27 cellular contexts compared by ENCODE assay signal in the genomic region with DNA sequence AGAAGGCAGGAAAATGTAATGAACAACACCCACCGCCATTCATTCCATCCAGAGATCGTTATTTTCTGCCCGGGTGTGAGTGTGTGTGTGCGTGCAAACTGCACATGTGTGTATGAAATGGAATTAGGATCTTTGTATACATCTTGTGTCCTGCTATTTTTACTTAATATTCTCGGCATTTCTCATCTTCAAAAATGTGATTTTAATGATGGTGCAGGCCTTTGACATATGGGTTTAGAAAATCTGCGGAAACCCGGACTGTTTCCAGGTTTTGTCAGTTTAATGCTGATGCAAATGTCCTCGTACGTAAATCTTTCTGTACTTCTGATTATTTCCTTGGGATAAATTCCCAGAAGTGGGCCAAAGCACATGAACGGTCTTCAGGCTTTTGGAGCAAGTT.
DNase-seq lines count a peak whose midpoint lies in the region; ATAC-seq, FAIRE-seq and TF ChIP-seq lines count a peak whose summit lies in the region.
"Had no signal": no experiment of that assay in that cellular context is flagged by ENCODE, and none has a peak within 500 bp of the region (broad histone marks: within the 10 kb centered on the region; RNA-seq: fewer than 3 reads in every experiment).

No MANE protein-coding gene starts in this region.

- peaks cover 33% of the 10 kb centered on the region for H3K4me1 Mint-ChIP-seq in astrocyte (ENCODE audit: low read depth, unreplicated experiment)
- peaks cover 62 to 95% (median 88%) of the 10 kb centered on the region in 7 donors for H3K4me1 Mint-ChIP-seq in naive thymus-derived CD4-positive, alpha-beta T cell

- H3K36me3 Mint-ChIP-seq in astrocyte (ENCODE audit: low read depth, unreplicated experiment) = peaks cover 8% of the 10 kb centered on the region
- H3K36me3 Mint-ChIP-seq in naive thymus-derived CD4-positive, alpha-beta T cell = peaks cover 0 to 24% (median 0%) of the 10 kb centered on the region in 5 donors

- H3K36me3 ChIP-seq in left ventricle myocardium inferior = no peaks in the 10 kb centered on the region
- H3K36me3 ChIP-seq in astrocyte (ENCODE audit: insufficient read depth, low read length) = no peaks in the 10 kb centered on the region
- no peaks in the 10 kb centered on the region for H3K36me3 ChIP-seq in naive thymus-derived CD4-positive, alpha-beta T cell (ENCODE audit: control insufficient read depth in 2 of 3, insufficient read depth in 3 of 3, low read length in 3 of 3)
- H3K36me3 ChIP-seq: HAP-1, vagina had no signal

- ATAC-seq in left ventricle myocardium superior = no peak
- no peak for ATAC-seq in naive thymus-derived CD4-positive, alpha-beta T cell
- ATAC-seq: stimulated activated naive B cell treated with anti-CD40 and anti-IgM and Interleukin-4, amounts not matched to agents 10 μg/mL and 1 μg/mL and 100 μg/mL, for 72 hours had no signal

- peak overlapping the region; percentile 42 for H3K27ac Mint-ChIP-seq in astrocyte (ENCODE audit: unreplicated experiment)
- peak overlapping the region in 7 of 9 donors; percentile 41 to 97 (median 72) for H3K27ac Mint-ChIP-seq in naive thymus-derived CD4-positive, alpha-beta T cell
- H3K27ac Mint-ChIP-seq: stimulated activated naive B cell treated with anti-CD40 and anti-IgM and Interleukin-4, amounts not matched to agents 10 μg/mL and 1 μg/mL and 100 μg/mL, for 72 hours had no signal

- H3K4me2 ChIP-seq in astrocyte (ENCODE audit: low read length) = no peak overlapping the region

- no peak overlapping the region for H3K4me3 ChIP-seq in left ventricle myocardium inferior
- H3K4me3 ChIP-seq in astrocyte (ENCODE audit: insufficient read depth, low read depth, low read length) = no peak overlapping the region
- no peak overlapping the region for H3K4me3 ChIP-seq in naive thymus-derived CD4-positive, alpha-beta T cell (ENCODE audit: low read length)
- H3K4me3 ChIP-seq: HAP-1, SK-N-MC, spleen, testis, vagina had no signal

- POLR2A ChIA-PET in naive thymus-derived CD4-positive, alpha-beta T cell (lab: Charles Lee) = interaction anchor here (6.5 to 66.9 kb wide), 3 partner anchors 17 to 29 kb away, joined by 63 to 3353 read pairs (median 3353); no protein-coding TSS in a partner anchor

- peak overlapping the region; percentile 90 for H3K27ac ChIP-seq in left ventricle myocardium inferior (replicated peaks)
- no peak overlapping the region for H3K27ac ChIP-seq in astrocyte (ENCODE audit: low read depth, low read length)
- H3K27ac ChIP-seq in naive thymus-derived CD4-positive, alpha-beta T cell (ENCODE audit: low read depth, low read length) = no peak overlapping the region
- H3K27ac ChIP-seq: SK-N-MC, testis had no signal

- no peaks in the 10 kb centered on the region for H3K27me3 ChIP-seq in left ventricle myocardium inferior (ENCODE audit: low read depth)
- H3K27me3 ChIP-seq in astrocyte (ENCODE audit: insufficient read depth, low read length) = no peaks in the 10 kb centered on the region
- H3K27me3 ChIP-seq in naive thymus-derived CD4-positive, alpha-beta T cell (ENCODE audit: control insufficient read depth in 2 of 2, insufficient read depth in 2 of 2, low read length in 2 of 2) = no peaks in the 10 kb centered on the region
- H3K27me3 ChIP-seq: spleen, testis, vagina had no signal

- H3K9ac ChIP-seq in astrocyte (ENCODE audit: low read length) = no peak overlapping the region

- TF ChIP-seq CTCF in left ventricle myocardium inferior (IDR thresholded peaks at IDR 0.05; ENCODE audit: borderline replicate concordance) (no peak), astrocyte (IDR thresholded peaks at IDR 0.05; ENCODE audit: insufficient read depth, low read depth, low read length) (no peak)

- CTCF ChIA-PET in naive thymus-derived CD4-positive, alpha-beta T cell (lab: Charles Lee) = no interaction called here

- no peak overlapping the region for H3K4me3 Mint-ChIP-seq in astrocyte (ENCODE audit: unreplicated experiment)
- H3K4me3 Mint-ChIP-seq in naive thymus-derived CD4-positive, alpha-beta T cell = peak overlapping the region in 1 of 10 donors; percentile 29
- H3K4me3 Mint-ChIP-seq: stimulated activated naive B cell treated with anti-CD40 and anti-IgM and Interleukin-4, amounts not matched to agents 10 μg/mL and 1 μg/mL and 100 μg/mL, for 72 hours had no signal

- DNase-seq in left ventricle myocardium inferior = no peak
- DNase-seq in left ventricle myocardium superior = no peak
- no peak for DNase-seq in astrocyte (ENCODE audit: low read depth)
- no peak for DNase-seq in naive thymus-derived CD4-positive, alpha-beta T cell
- DNase-seq in GM19238 (ENCODE audit: insufficient read length, low spot score) = no peak
- no peak for DNase-seq in posterior vena cava (ENCODE audit: low spot score)
- no peak for DNase-seq in NOMO-1 (lab: John Stamatoyannopoulos, UW; ENCODE audit: unreplicated experiment in 2 of 2)
- DNase-seq in stimulated activated CD4-positive, alpha-beta T cell treated with anti-CD3 and anti-CD28 coated beads, Interleukin-4, amount 100 ng/mL, for 1 hour = no peak
- DNase-seq: activated CD4-positive, CD25-positive, alpha-beta regulatory T cell; activated naive CD4-positive, alpha-beta T cell treated with Interleukin-2 at 50 U/mL for 16 hours; amygdala; caudate nucleus; head of caudate nucleus; Karpas-422; kidney glomerular epithelial cell; MV-4-11; NCI-H146; NCI-H524; RPMI8226; spleen; stimulated activated CD4-positive, alpha-beta T cell treated with anti-CD3 and anti-CD28 coated beads, Interleukin-2, amount 100 ng/mL, for 48 hours; stimulated activated naive B cell treated with anti-CD40 and anti-IgM and Interleukin-4, amounts not matched to agents 10 μg/mL and 1 μg/mL and 100 μg/mL, for 72 hours; testis had no signal

- H3K79me2 ChIP-seq in astrocyte (ENCODE audit: insufficient read depth, low read length) = peaks cover 93% of the 10 kb centered on the region

- intact Hi-C loops in left ventricle myocardium inferior (cut with micrococcal nuclease) (no loop called here), left ventricle myocardium superior (cut with micrococcal nuclease) (no loop called here), posterior vena cava (cut with DNase I) (no loop called here)
- intact Hi-C loops in naive thymus-derived CD4-positive, alpha-beta T cell (cut with micrococcal nuclease) = no loop called here

- no peaks in the 10 kb centered on the region for H3K9me3 Mint-ChIP-seq in astrocyte (ENCODE audit: unreplicated experiment)
- peaks cover 0 to 2% (median 0%) of the 10 kb centered on the region in 11 donors for H3K9me3 Mint-ChIP-seq in naive thymus-derived CD4-positive, alpha-beta T cell
- H3K9me3 Mint-ChIP-seq: stimulated activated naive B cell treated with anti-CD40 and anti-IgM and Interleukin-4, amounts not matched to agents 10 μg/mL and 1 μg/mL and 100 μg/mL, for 72 hours had no signal

- H3K9me3 ChIP-seq in left ventricle myocardium inferior (replicated peaks) (no peaks in the 10 kb centered on the region), astrocyte (ENCODE audit: insufficient read depth, low read depth, low read length) (no peaks in the 10 kb centered on the region)
- H3K9me3 ChIP-seq in naive thymus-derived CD4-positive, alpha-beta T cell (ENCODE audit: control insufficient read depth in 2 of 3, low read length in 3 of 3) = no peaks in the 10 kb centered on the region
- H3K9me3 ChIP-seq: HAP-1, spleen, testis, vagina had no signal

- no peak for FAIRE-seq in astrocyte (lab: Jason Lieb, UNC)
- FAIRE-seq: GM12891 had no signal

- no peaks in the 10 kb centered on the region for H3K27me3 Mint-ChIP-seq in astrocyte (ENCODE audit: low read depth, unreplicated experiment)
- no peaks in the 10 kb centered on the region for H3K27me3 Mint-ChIP-seq in naive thymus-derived CD4-positive, alpha-beta T cell
- H3K27me3 Mint-ChIP-seq: stimulated activated naive B cell treated with anti-CD40 and anti-IgM and Interleukin-4, amounts not matched to agents 10 μg/mL and 1 μg/mL and 100 μg/mL, for 72 hours had no signal

- no peak overlapping the region for H2AFZ ChIP-seq in astrocyte (ENCODE audit: low read depth, low read length)

- H4K20me1 ChIP-seq in astrocyte (ENCODE audit: insufficient read depth, low read length) = peaks cover 69% of the 10 kb centered on the region

- H3K4me1 ChIP-seq in left ventricle myocardium inferior (peaks cover 93% of the 10 kb centered on the region), astrocyte (ENCODE audit: insufficient read depth, low read length) (peaks cover 48% of the 10 kb centered on the region)
- peaks cover 56 to 81% of the 10 kb centered on the region in 2 donors for H3K4me1 ChIP-seq in naive thymus-derived CD4-positive, alpha-beta T cell (ENCODE audit: control insufficient read depth in 2 of 2, insufficient read depth in 2 of 2, low read length in 2 of 2)
